In genomic region chr12:32679910-32680217, GRCh38 we compare ENCODE assay signal across 8 cellular contexts. TPM values are rescaled to one million over a fixed set of nuclear protein-coding genes. Genes with fewer than 3 reads are reported as not detected.
A peak's percentile ranks its signal among the peaks of the same experiment; 100 is the strongest.
DNase-seq lines count a peak whose midpoint lies in the region; ATAC-seq, FAIRE-seq and TF ChIP-seq lines count a peak whose summit lies in the region.

No MANE protein-coding gene starts in this region.

- WGBS in testis, 2 donors: 0 to 1% methylated on average over 14 of the region's 14 CpGs

- peaks cover 3% of the 10 kb centered on the region for H3K9me1 ChIP-seq in keratinocyte (ENCODE audit: control insufficient read depth, extremely low read depth, insufficient read depth, low read length)

- H3K4me3 ChIP-seq in keratinocyte (ENCODE audit: control insufficient read depth in 2 of 3, extremely low read depth in 1 of 3, insufficient read depth in 2 of 3, low read depth in 1 of 3, low read length in 3 of 3) (peak overlapping the region; percentile 73 to 96 (median 89)), testis (peak overlapping the region; percentile 94 to 97)

- peak overlapping the region; percentile 87 for H3K27ac Mint-ChIP-seq in T-helper 2 cell treated with Interferon-gamma antibody and Interleukin-4, amounts not matched to agents 5 μg/mL and 100 μg/mL, for 36 hours
- H3K27ac Mint-ChIP-seq in activated T-helper 2 cell treated with anti-CD3 and anti-CD28 coated beads, Interferon-gamma antibody, Interleukin-2, Interleukin-4, amounts not matched to agents 10 μg/mL and 5 μg/mL and 100 μg/mL, durations not matched to agents 14 hours and 24 hours and 36 hours: peak overlapping the region; percentile 80

- no peaks in the 10 kb centered on the region for H3K9me3 Mint-ChIP-seq in T-helper 2 cell treated with Interferon-gamma antibody and Interleukin-4, amounts not matched to agents 5 μg/mL and 100 μg/mL, for 36 hours
- no peaks in the 10 kb centered on the region for H3K9me3 Mint-ChIP-seq in activated T-helper 2 cell treated with anti-CD3 and anti-CD28 coated beads, Interferon-gamma antibody, Interleukin-2, Interleukin-4, amounts not matched to agents 10 μg/mL and 5 μg/mL and 100 μg/mL, durations not matched to agents 14 hours and 24 hours and 36 hours

- H3K4me1 Mint-ChIP-seq in T-helper 2 cell treated with Interferon-gamma antibody and Interleukin-4, amounts not matched to agents 5 μg/mL and 100 μg/mL, for 36 hours (ENCODE audit: low read depth): peaks cover 26% of the 10 kb centered on the region
- peaks cover 25% of the 10 kb centered on the region for H3K4me1 Mint-ChIP-seq in activated T-helper 2 cell treated with anti-CD3 and anti-CD28 coated beads, Interferon-gamma antibody, Interleukin-2, Interleukin-4, amounts not matched to agents 10 μg/mL and 5 μg/mL and 100 μg/mL, durations not matched to agents 14 hours and 24 hours and 36 hours (ENCODE audit: low read depth)

- H3K79me2 ChIP-seq in keratinocyte (ENCODE audit: control insufficient read depth, insufficient read depth, low read length): peaks cover 53% of the 10 kb centered on the region

- H3K27me3 ChIP-seq in keratinocyte (ENCODE audit: control insufficient read depth, extremely low read depth, insufficient read depth, low read length) (no peaks in the 10 kb centered on the region), testis (no peaks in the 10 kb centered on the region)

- dilution Hi-C loops in keratinocyte (cut with MboI; ENCODE audit: extremely low pct_ligation_motif_present, low sequenced_read_pairs): no loop called here

- H3K36me3 ChIP-seq in keratinocyte (ENCODE audit: control insufficient read depth in 2 of 2, extremely low read depth in 1 of 2, insufficient read depth in 2 of 2, low read length in 2 of 2): no peaks in the 10 kb centered on the region
- H3K36me3 ChIP-seq in testis (ENCODE audit: low read depth, missing control alignments): no peaks in the 10 kb centered on the region

- H3K27ac ChIP-seq in keratinocyte (ENCODE audit: control insufficient read depth, insufficient read depth, low read length) (peak overlapping the region; percentile 80), testis (peak overlapping the region; percentile 91 to 96)

- ATAC-seq in GM18519 (IDR thresholded peaks at IDR 0.05; ENCODE audit: low FRiP score, unreplicated experiment) (no peak), sciatic nerve (no peak)

- H4K20me1 ChIP-seq in keratinocyte (ENCODE audit: control insufficient read depth, extremely low read depth, insufficient read depth, low read length): no peaks in the 10 kb centered on the region

- peak overlapping the region; percentile 86 for H3K4me2 ChIP-seq in keratinocyte (ENCODE audit: control insufficient read depth, extremely low read depth, insufficient read depth, low read depth, low read length)

- H3K9me3 ChIP-seq in keratinocyte (ENCODE audit: control insufficient read depth, low read depth, low read length) (no peaks in the 10 kb centered on the region), testis (no peaks in the 10 kb centered on the region)

- H3K4me1 ChIP-seq in keratinocyte (ENCODE audit: control insufficient read depth, extremely low read depth, insufficient read depth, low read length) (peaks cover 13% of the 10 kb centered on the region), testis (peaks cover 5% of the 10 kb centered on the region)

- peak overlapping the region; percentile 89 for H3K9ac ChIP-seq in keratinocyte (ENCODE audit: control insufficient read depth, extremely low read depth, insufficient read depth, low read length)

- intact Hi-C loops in activated T-helper 2 cell treated with anti-CD3 and anti-CD28 coated beads, Interferon-gamma antibody, Interleukin-2, Interleukin-4, amounts not matched to agents 10 μg/mL and 5 μg/mL and 100 μg/mL, durations not matched to agents 14 hours and 24 hours and 36 hours (cut with micrococcal nuclease): loop anchor here (1.0 to 10.0 kb wide), 5 partner anchors 27 to 1342 kb away; partner anchors contain the start of genes ALG10, AMN1, ETFBKMT and YARS2
- intact Hi-C loops in testis (cut with DNase I; ENCODE audit: low total_unique reads) (no loop called here), sciatic nerve (cut with DNase I) (loop anchor here (10.0 kb wide), 1 partner anchor 315 kb away; no protein-coding TSS in a partner anchor)

- no peak for DNase-seq in T-helper 2 cell treated with Interferon-gamma antibody and Interleukin-4, amounts not matched to agents 5 μg/mL and 100 μg/mL, for 36 hours (ENCODE audit: low spot score)
- DNase-seq in T-helper 2 cell (no peak), keratinocyte (ENCODE audit: low read depth, low spot score) (no peak), testis (no peak), hypothalamus (lab: John Stamatoyannopoulos, UW) (no peak), sciatic nerve (ENCODE audit: low spot score) (no peak)
- DNase-seq in activated T-helper 2 cell treated with anti-CD3 and anti-CD28 coated beads, Interferon-gamma antibody, Interleukin-2, Interleukin-4, amounts not matched to agents 10 μg/mL and 5 μg/mL and 100 μg/mL, durations not matched to agents 14 hours and 24 hours and 36 hours (ENCODE audit: low spot score): no peak

- peak overlapping the region; percentile 84 for H2AFZ ChIP-seq in keratinocyte (ENCODE audit: control insufficient read depth, low read length)

- no peak for FAIRE-seq in keratinocyte (lab: Jason Lieb, UNC)

- TF ChIP-seq CTCF in keratinocyte (optimal IDR thresholded peaks at IDR 0.05 in 1 of 3, IDR thresholded peaks at IDR 0.05 in 1 of 3, conservative IDR thresholded peaks at IDR 0.05 in 1 of 3; ENCODE audit: extremely low read depth in 1 of 3, insufficient read depth in 2 of 3, low read length in 3 of 3) (no peak), testis (IDR thresholded peaks at IDR 0.05) (no peak)

- peak overlapping the region; percentile 96 for H3K4me3 Mint-ChIP-seq in T-helper 2 cell treated with Interferon-gamma antibody and Interleukin-4, amounts not matched to agents 5 μg/mL and 100 μg/mL, for 36 hours
- peak overlapping the region; percentile 93 for H3K4me3 Mint-ChIP-seq in activated T-helper 2 cell treated with anti-CD3 and anti-CD28 coated beads, Interferon-gamma antibody, Interleukin-2, Interleukin-4, amounts not matched to agents 10 μg/mL and 5 μg/mL and 100 μg/mL, durations not matched to agents 14 hours and 24 hours and 36 hours (ENCODE audit: low read depth)

- no peak for TF ChIP-seq POLR2A in testis (IDR thresholded peaks at IDR 0.05)

- H3K36me3 Mint-ChIP-seq in T-helper 2 cell treated with Interferon-gamma antibody and Interleukin-4, amounts not matched to agents 5 μg/mL and 100 μg/mL, for 36 hours (ENCODE audit: low read depth): peaks cover 5% of the 10 kb centered on the region
- peaks cover 24% of the 10 kb centered on the region for H3K36me3 Mint-ChIP-seq in activated T-helper 2 cell treated with anti-CD3 and anti-CD28 coated beads, Interferon-gamma antibody, Interleukin-2, Interleukin-4, amounts not matched to agents 10 μg/mL and 5 μg/mL and 100 μg/mL, durations not matched to agents 14 hours and 24 hours and 36 hours (ENCODE audit: low read depth)

- H3K27me3 Mint-ChIP-seq in T-helper 2 cell treated with Interferon-gamma antibody and Interleukin-4, amounts not matched to agents 5 μg/mL and 100 μg/mL, for 36 hours (ENCODE audit: low read depth): no peaks in the 10 kb centered on the region
- no peaks in the 10 kb centered on the region for H3K27me3 Mint-ChIP-seq in activated T-helper 2 cell treated with anti-CD3 and anti-CD28 coated beads, Interferon-gamma antibody, Interleukin-2, Interleukin-4, amounts not matched to agents 10 μg/mL and 5 μg/mL and 100 μg/mL, durations not matched to agents 14 hours and 24 hours and 36 hours (ENCODE audit: low read depth)

RNA-seq across cellular contexts. Expression of gene DNM1L, which starts 0.8 kb away (rescaled TPM):
- 97.5 and 108 TPM in 2 replicates for total RNA-seq in activated T-helper 2 cell treated with anti-CD3 and anti-CD28 coated beads, Interferon-gamma antibody, Interleukin-2, Interleukin-4, amounts not matched to agents 10 μg/mL and 5 μg/mL and 100 μg/mL, durations not matched to agents 14 hours and 24 hours and 36 hours
- polyA plus RNA-seq in keratinocyte (64.8 to 115 TPM (median 89.5 TPM) in 3 replicates), testis (ENCODE audit: insufficient read depth, low read depth, low replicate concordance) (75.5 TPM)
- 65.1 TPM for polyA plus RNA-seq in keratinocyte (2011; ENCODE audit: low read depth)
- polyA plus RNA-seq in keratinocyte (2011; cell fraction: cytosol; rRNA removed): 51.7 and 83.9 TPM in 2 replicates
- polyA plus RNA-seq in keratinocyte (2011; cell fraction: nucleus; rRNA removed): 108 and 137 TPM in 2 replicates
- 37.4 and 85.2 TPM in 2 replicates for polyA plus RNA-seq in keratinocyte (2012; ENCODE audit: low replicate concordance)
- polyA minus RNA-seq in keratinocyte: 84.1 to 115 TPM (median 90.5 TPM) in 3 replicates
- polyA minus RNA-seq in keratinocyte (2011; cell fraction: cytosol; rRNA and poly(A)+ RNA removed): 57.4 TPM
- 80.5 and 124 TPM in 2 replicates for polyA minus RNA-seq in keratinocyte (2011; cell fraction: nucleus; rRNA and poly(A)+ RNA removed)
- total RNA-seq in testis (10 to 100 TPM; 64.9 to 92.4 TPM), sciatic nerve (64.2 TPM)
